Comparison of ENCODE assay signal across 8 cellular contexts in the genomic region with DNA sequence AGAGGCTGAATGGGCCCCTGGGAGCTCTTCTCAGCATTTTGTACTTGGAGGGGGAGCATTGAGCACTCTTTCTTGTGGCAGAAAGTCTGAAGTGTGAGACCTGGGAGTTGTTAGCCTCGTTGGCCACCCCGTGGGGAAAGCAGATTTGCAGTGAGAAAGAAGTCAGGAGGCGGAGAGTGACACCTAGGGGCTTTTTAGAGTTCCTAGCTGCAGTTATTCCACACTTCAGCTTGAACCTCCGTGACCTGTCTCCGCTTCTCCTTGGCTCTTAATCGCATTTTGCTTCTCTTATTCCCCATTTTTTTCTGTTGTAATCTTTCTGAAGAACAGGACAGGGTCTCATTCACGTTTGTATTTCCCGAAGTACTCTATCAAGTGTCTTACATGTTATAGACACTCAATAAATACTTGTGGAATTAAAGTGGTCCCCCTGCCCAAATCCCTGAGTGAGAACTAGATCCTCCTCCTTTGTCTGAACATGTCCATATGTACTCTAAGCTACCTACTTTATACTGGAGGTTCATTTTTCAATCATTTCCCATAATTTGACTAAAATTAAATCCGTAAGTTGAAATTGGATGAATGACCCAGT. TPM values are rescaled to one million over a fixed set of nuclear protein-coding genes. Genes with fewer than 3 reads are reported as not detected.
DNase-seq lines count a peak whose midpoint lies in the region; ATAC-seq, FAIRE-seq and TF ChIP-seq lines count a peak whose summit lies in the region.

No MANE protein-coding gene starts in this region.

- H3K79me2 ChIP-seq in SU-DHL-6 (ENCODE audit: insufficient read depth, low read length) = no peaks in the 10 kb centered on the region

- H3K27me3 ChIP-seq in SU-DHL-6 (ENCODE audit: low read length) = no peaks in the 10 kb centered on the region

- ATAC-seq in HG02678 (IDR thresholded peaks at IDR 0.05; ENCODE audit: unreplicated experiment) (peak; percentile 95), left ventricle myocardium superior (peak; percentile 93)

- intact Hi-C loops in left ventricle myocardium superior (cut with micrococcal nuclease) = loop anchor here (1.0 to 10.0 kb wide), 2 partner anchors 153 to 384 kb away; no protein-coding TSS in a partner anchor

- no peak overlapping the region for H3K4me3 ChIP-seq in NB4 (ENCODE audit: low read depth, low read length)
- no peak overlapping the region for H3K4me3 ChIP-seq in SU-DHL-6 (ENCODE audit: insufficient read depth, low read length, poor library complexity, severe bottlenecking)

- no peaks in the 10 kb centered on the region for H3K36me3 ChIP-seq in SU-DHL-6 (ENCODE audit: low read length)

- H3F3A ChIP-seq in SU-DHL-6 (ENCODE audit: insufficient read depth) = no peaks in the 10 kb centered on the region

- peak overlapping the region; percentile 8 for H3K4me2 ChIP-seq in SU-DHL-6 (ENCODE audit: low read depth, low read length, poor library complexity, severe bottlenecking)

- H4K20me1 ChIP-seq in SU-DHL-6 (ENCODE audit: low read depth, low read length) = no peaks in the 10 kb centered on the region

- peak; percentile 76 for FAIRE-seq in GM12891 (lab: Jason Lieb, UNC)

- no peaks in the 10 kb centered on the region for H3K9me2 ChIP-seq in SU-DHL-6 (replicated peaks; ENCODE audit: insufficient read depth, low read length)

- peak overlapping the region; percentile 17; the same call in 1 of the 2 replicates for H3K9ac ChIP-seq in SU-DHL-6 (ENCODE audit: low read length)

- H2AFZ ChIP-seq in SU-DHL-6 (ENCODE audit: low read depth, low read length, severe bottlenecking) = peak overlapping the region; percentile 57

- TF ChIP-seq CTCF in 22Rv1 (IDR thresholded peaks at IDR 0.05) = peak; percentile 86
- peak; percentile 60 for TF ChIP-seq CTCF in NB4 (IDR thresholded peaks at IDR 0.05; ENCODE audit: low read depth, low read length)
- peak; percentile 74 for TF ChIP-seq CTCF in SU-DHL-6 (IDR thresholded peaks at IDR 0.05; ENCODE audit: insufficient read depth, low read length, poor library complexity, severe bottlenecking)

- no peak overlapping the region for H3K27ac ChIP-seq in 22Rv1
- no peak overlapping the region for H3K27ac ChIP-seq in SU-DHL-6 (ENCODE audit: low read depth, low read length)

- DNase-seq in GM12891 (ENCODE audit: insufficient read length, low spot score) (peak; percentile 38), NB4 (ENCODE audit: low read depth) (peak; percentile 76), amniotic stem cell (lab: John Stamatoyannopoulos, UW) (peak; percentile 53), left ventricle myocardium superior (peak; percentile 45), retina (peak; percentile 69)

- H3K9me3 ChIP-seq in SU-DHL-6 (ENCODE audit: insufficient read depth, low read length) = no peaks in the 10 kb centered on the region

- TF ChIP-seq POLR2A in GM12891 (IDR thresholded peaks at IDR 0.05; ENCODE audit: low read depth, low read length) (no peak), NB4 (IDR thresholded peaks at IDR 0.05; ENCODE audit: extremely low read depth, insufficient read length) (no peak)

TF ChIP-seq in GM12891, 5 proteins besides CTCF, POLR2A, EP300 and RAD21:
- TF ChIP-seq TAF1 (IDR thresholded peaks at IDR 0.05; ENCODE audit: low read depth, low read length) = no peak
- TF ChIP-seq SPI1 (IDR thresholded peaks at IDR 0.05; ENCODE audit: low read depth, low read length) = no peak
- no peak for TF ChIP-seq POU2F2 (IDR thresholded peaks at IDR 0.05; ENCODE audit: low read depth, low read length)
- TF ChIP-seq POLR2AphosphoS5 (IDR thresholded peaks at IDR 0.05; ENCODE audit: low read depth, low read length) = no peak
- TF ChIP-seq PAX5 (IDR thresholded peaks at IDR 0.05; ENCODE audit: insufficient read depth, low read length, severe bottlenecking) = no peak
TF ChIP-seq in GM12891: peak in this region for 0.

RNA-seq across cellular contexts. Expression of a gene that starts 14.5 kb away (rescaled TPM):
- polyA plus RNA-seq in GM12891 (2012; ENCODE audit: low read depth, missing spikeins) = not detected
- not detected for total RNA-seq in left ventricle myocardium superior

RNA-seq across cellular contexts. Expression of a gene that starts 17.0 kb away (rescaled TPM):
- 1.1 TPM for polyA plus RNA-seq in GM12891 (2012; ENCODE audit: low read depth, missing spikeins)
- total RNA-seq in left ventricle myocardium superior = not detected
